Comparison of ENCODE assay signal across 8 cellular contexts in genomic region chr16:29177888-29178682, GRCh38.
A peak's percentile ranks its signal among the peaks of the same experiment; 100 is the strongest.
DNase-seq lines count a peak whose midpoint lies in the region; FAIRE-seq and TF ChIP-seq lines count a peak whose summit lies in the region.
"Not testable (repeated sequence)": the region's sequence is repeated elsewhere in the genome, so short reads cannot be mapped to it uniquely, and the experiment has no call there.

No MANE protein-coding gene starts in this region.

- TF ChIP-seq POLR2A in esophagus muscularis mucosa (IDR thresholded peaks at IDR 0.05; ENCODE audit: low read depth); transverse colon (IDR thresholded peaks at IDR 0.05): not testable (repeated sequence)

- H3K27ac Mint-ChIP-seq in astrocyte (ENCODE audit: unreplicated experiment): not testable (repeated sequence)

- H3K79me2 ChIP-seq in astrocyte (ENCODE audit: insufficient read depth, low read length): not testable (repeated sequence)

- FAIRE-seq in astrocyte (lab: Jason Lieb, UNC): peak; percentile 76

- not testable (repeated sequence) for H3K9me3 Mint-ChIP-seq in astrocyte (ENCODE audit: unreplicated experiment)

- not testable (repeated sequence) for H3K4me1 ChIP-seq in astrocyte (ENCODE audit: insufficient read depth, low read length); transverse colon
- peaks cover 18 to 33% (median 29%) of the 10 kb centered on the region in 4 donors for H3K4me1 ChIP-seq in esophagus muscularis mucosa
- peaks cover 62% of the 10 kb centered on the region for H3K4me1 ChIP-seq in left ventricle myocardium inferior

- H3K27me3 ChIP-seq in astrocyte (ENCODE audit: insufficient read depth, low read length); esophagus muscularis mucosa; left ventricle myocardium inferior (ENCODE audit: low read depth); transverse colon: not testable (repeated sequence)

- not testable (repeated sequence) for H3K4me1 Mint-ChIP-seq in astrocyte (ENCODE audit: low read depth, unreplicated experiment)

- H3K4me3 ChIP-seq in astrocyte (ENCODE audit: insufficient read depth, low read depth, low read length); esophagus muscularis mucosa; left ventricle myocardium inferior; transverse colon: not testable (repeated sequence)

- H3K4me3 Mint-ChIP-seq in astrocyte (ENCODE audit: unreplicated experiment): not testable (repeated sequence)

- DNase-seq in AG20443 (ENCODE audit: low spot score) (peak; percentile 42), HUDEP-2 (lab: John Stamatoyannopoulos, UW; ENCODE audit: unreplicated experiment in 76 of 76) (peak in 71 of 76 experiments; percentile 7 to 80 (median 57)), left ventricle myocardium inferior (peak; percentile 86), lung microvascular endothelial cell (ENCODE audit: low read depth in 2 of 2) (peak; percentile 85 to 90), pulmonary artery endothelial cell (ENCODE audit: low read depth, low spot score) (peak; percentile 68)
- not testable (repeated sequence) for DNase-seq in astrocyte (ENCODE audit: low read depth); esophagus muscularis mucosa (ENCODE audit: extremely low spot score); transverse colon

- not testable (repeated sequence) for H3K9me3 ChIP-seq in astrocyte (ENCODE audit: insufficient read depth, low read depth, low read length); esophagus muscularis mucosa; left ventricle myocardium inferior (replicated peaks); transverse colon

- H3K36me3 Mint-ChIP-seq in astrocyte (ENCODE audit: low read depth, unreplicated experiment): not testable (repeated sequence)

- not testable (repeated sequence) for H3K36me3 ChIP-seq in astrocyte (ENCODE audit: insufficient read depth, low read length); esophagus muscularis mucosa; left ventricle myocardium inferior; transverse colon

- not testable (repeated sequence) for TF ChIP-seq CTCF in astrocyte (IDR thresholded peaks at IDR 0.05; ENCODE audit: insufficient read depth, low read depth, low read length); esophagus muscularis mucosa (IDR thresholded peaks at IDR 0.05); left ventricle myocardium inferior (IDR thresholded peaks at IDR 0.05; ENCODE audit: borderline replicate concordance); transverse colon (IDR thresholded peaks at IDR 0.05)

- intact Hi-C loops in esophagus muscularis mucosa (cut with DNase I); left ventricle myocardium inferior (cut with micrococcal nuclease); transverse colon (cut with DNase I; ENCODE audit: low total_unique reads): not testable (repeated sequence)

- H3K27ac ChIP-seq in astrocyte (ENCODE audit: low read depth, low read length): not testable (repeated sequence)
- H3K27ac ChIP-seq in esophagus muscularis mucosa (replicated peaks in 1 of 4): peak overlapping the region; percentile 44 to 77 (median 66)
- peak overlapping the region; percentile 97 for H3K27ac ChIP-seq in left ventricle myocardium inferior (replicated peaks)
- H3K27ac ChIP-seq in transverse colon: peak overlapping the region; percentile 13 to 51 (median 38)

- H2AFZ ChIP-seq in astrocyte (ENCODE audit: low read depth, low read length): not testable (repeated sequence)

- TF ChIP-seq EP300 in esophagus muscularis mucosa (IDR thresholded peaks at IDR 0.05); transverse colon (IDR thresholded peaks at IDR 0.05; ENCODE audit: low read depth): not testable (repeated sequence)

- H3K27me3 Mint-ChIP-seq in astrocyte (ENCODE audit: low read depth, unreplicated experiment): peaks cover 25% of the 10 kb centered on the region

- in situ Hi-C loops in transverse colon (cut with MboI; ENCODE audit: low pct_ligation_motif_present in 1 of 4, low pct_unique_long_range_greater_than_20kb in 1 of 4, low sequenced_read_pairs in 3 of 4): not testable (repeated sequence)

- H3K4me2 ChIP-seq in astrocyte (ENCODE audit: low read length): not testable (repeated sequence)

- H3K9ac ChIP-seq in astrocyte (ENCODE audit: low read length): not testable (repeated sequence)

- not testable (repeated sequence) for H4K20me1 ChIP-seq in astrocyte (ENCODE audit: insufficient read depth, low read length)

- WGBS in esophagus muscularis mucosa: 52% methylated on average over 15 of the region's 24 CpGs
- 56% methylated on average over 16 of the region's 24 CpGs; no CpG with 5 or more reads in 1 of the 2 donors for WGBS in transverse colon (ENCODE audit: low coverage in 1 of 2), 2 donors
